31 cellular contexts compared by ENCODE assay signal in the genomic region with DNA sequence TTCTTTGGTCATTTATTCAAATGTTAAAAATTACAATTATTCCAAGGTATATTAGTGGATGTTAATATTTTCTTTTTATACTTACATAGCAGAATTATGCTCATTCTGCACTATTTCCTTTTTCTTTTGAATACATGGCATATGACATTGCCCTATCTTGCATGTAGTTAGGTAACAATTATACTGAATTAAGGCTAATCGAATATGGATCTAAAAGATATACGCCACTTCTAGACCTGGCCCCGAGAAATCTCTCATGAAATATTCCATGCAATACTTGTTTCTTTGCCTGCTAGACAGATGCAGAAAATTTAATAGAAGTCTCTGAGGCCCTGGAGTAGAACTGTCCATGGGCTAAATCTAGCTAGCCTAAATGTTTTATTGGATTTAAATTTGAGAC.
"Had no signal": no experiment of that assay in that cellular context is flagged by ENCODE, and none has a peak within 500 bp of the region (broad histone marks: within the 10 kb centered on the region; RNA-seq: fewer than 3 reads in every experiment).

No MANE protein-coding gene starts in this region.

- H3K27me3 ChIP-seq: adrenal gland, ascending aorta, body of pancreas, brain microvascular endothelial cell, breast epithelium, cardiac muscle cell had no signal

- H3K9me3 ChIP-seq: adrenal gland, ascending aorta, body of pancreas, breast epithelium had no signal

- H3K4me1 ChIP-seq: adrenal gland, ascending aorta, body of pancreas, breast epithelium had no signal

- H3K36me3 ChIP-seq: adrenal gland, ascending aorta, brain microvascular endothelial cell, breast epithelium, cardiac muscle cell had no signal

- H3K27ac ChIP-seq: adrenal gland, ascending aorta, body of pancreas, brain microvascular endothelial cell, breast epithelium, cardiac muscle cell had no signal

- ATAC-seq: activated naive CD4-positive, alpha-beta T cell treated with anti-CD3 and anti-CD28 coated beads, Interleukin-2, amount 50 U/mL, for 72 hours; activated naive CD8-positive, alpha-beta T cell treated with anti-CD3 and anti-CD28 coated beads, Interleukin-2, amount 50 U/mL, for 24 hours; activated T-cell treated with anti-CD3 and anti-CD28 coated beads, Interleukin-2, amount 50 U/mL, for 4 hours; activated T-cell treated with anti-CD3 and anti-CD28 coated beads, Interleukin-2, amount 50 U/mL, for 72 hours; activated T-helper 17 cell treated with anti-CD3 and anti-CD28 coated beads, Interleukin-2, amount 50 U/mL, for 72 hours; body of pancreas had no signal

- H3K4me3 ChIP-seq: adrenal gland, ascending aorta, body of pancreas, breast epithelium, cardiac muscle cell had no signal

- DNase-seq: activated effector memory CD4-positive, alpha-beta T cell treated with anti-CD3 and anti-CD28 coated beads, Interleukin-2, amount 50 U/mL, for 16 hours; activated effector memory CD4-positive, alpha-beta T cell treated with Interleukin-2 at 50 U/mL for 16 hours; activated gamma-delta T cell; activated gamma-delta T cell treated with Interleukin-2 at 50 U/mL for 16 hours; activated naive CD4-positive, alpha-beta T cell; activated naive CD4-positive, alpha-beta T cell treated with anti-CD3 and anti-CD28 coated beads for 36 hours; activated naive CD4-positive, alpha-beta T cell treated with anti-CD3 and anti-CD28 coated beads, Interleukin-2, amount 10 ng/mL, durations not matched to agents 7 days and 5 days; activated naive CD4-positive, alpha-beta T cell treated with anti-CD3 and anti-CD28 coated beads, Interleukin-2, amount 50 U/mL, for 16 hours; activated naive CD4-positive, alpha-beta T cell treated with Interleukin-2 at 50 U/mL for 16 hours; activated naive CD8-positive, alpha-beta T cell treated with anti-CD3 and anti-CD28 coated beads for 36 hours; activated naive CD8-positive, alpha-beta T cell treated with anti-CD3 and anti-CD28 coated beads, Interleukin-2, amount 10 ng/mL, durations not matched to agents 7 days and 5 days; activated naive CD8-positive, alpha-beta T cell treated with anti-CD3 and anti-CD28 coated beads, Interleukin-2, amount 50 U/mL, for 24 hours; activated T-cell treated with anti-CD3 and anti-CD28 coated beads, Interleukin-2, amount 50 U/mL, for 24 hours; activated T-cell treated with anti-CD3 and anti-CD28 coated beads, Interleukin-2, amount 50 U/mL, for 4 hours; activated T-cell treated with anti-CD3 and anti-CD28 coated beads, Interleukin-2, amount 50 U/mL, for 48 hours; activated T-cell treated with anti-CD3 and anti-CD28 coated beads, Interleukin-2, amount 50 U/mL, for 72 hours; adrenal gland; amniotic stem cell; amygdala; anterior cingulate cortex; aorta; body of pancreas; brain microvascular endothelial cell; caudate nucleus; central memory CD4-positive, alpha-beta T cell; cerebellar nuclear complex had no signal
